In genomic region chr17:39939031-39939430, GRCh38 we compare ENCODE assay signal across 1 cellular context.
TF ChIP-seq lines count a peak whose summit lies in the region.

No MANE protein-coding gene starts in this region.

TF ChIP-seq in IMR-90, 13 proteins besides CTCF, POLR2A, EP300 and RAD21:
- TF ChIP-seq MAZ (IDR thresholded peaks at IDR 0.05; ENCODE audit: borderline replicate concordance, low read depth, low read length) (no peak), MAFK (IDR thresholded peaks at IDR 0.05; ENCODE audit: low read depth, low read length) (no peak), NFE2L2 (IDR thresholded peaks at IDR 0.05; ENCODE audit: low read depth, low read length) (no peak), MXI1 (IDR thresholded peaks at IDR 0.05; ENCODE audit: borderline replicate concordance, low read depth, low read length) (no peak), ELK1 (IDR thresholded peaks at IDR 0.05; ENCODE audit: borderline replicate concordance, low read depth, low read length) (no peak), CHD1 (IDR thresholded peaks at IDR 0.05; ENCODE audit: low read depth, low read length) (no peak), CEBPB (IDR thresholded peaks at IDR 0.05; ENCODE audit: low read depth, low read length) (no peak), SMC3 (IDR thresholded peaks at IDR 0.05; ENCODE audit: low read depth, low read length) (no peak)
